ENCODE assay signal across 18 cellular contexts in the genomic region with DNA sequence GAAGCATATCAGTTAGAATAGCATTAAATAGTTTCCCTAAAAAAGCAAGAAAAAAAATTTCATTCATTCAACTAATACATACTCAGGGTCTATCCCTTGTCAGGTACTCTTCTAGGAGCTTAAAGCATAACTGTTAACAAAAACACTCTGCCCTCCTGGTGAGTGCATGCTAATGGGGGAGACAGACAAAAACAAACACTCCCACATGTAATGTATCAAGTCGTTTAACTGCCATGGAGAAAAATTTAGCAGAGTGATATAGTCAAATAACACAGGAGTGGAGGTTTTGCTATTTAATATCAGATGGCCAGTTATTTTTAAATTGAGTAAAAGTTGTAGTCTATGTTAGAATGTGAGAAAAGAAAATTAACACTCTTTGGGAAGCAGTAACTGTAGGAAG.
A peak's percentile ranks its signal among the peaks of the same experiment; 100 is the strongest.
DNase-seq lines count a peak whose midpoint lies in the region; ATAC-seq and TF ChIP-seq lines count a peak whose summit lies in the region.
"Had no signal": no experiment of that assay in that cellular context is flagged by ENCODE, and none has a peak within 500 bp of the region (broad histone marks: within the 10 kb centered on the region; RNA-seq: fewer than 3 reads in every experiment).

No MANE protein-coding gene starts in this region.

- peak; percentile 45; the same call in 1 of the 3 replicates for ATAC-seq in GM23338
- ATAC-seq: GM12878 had no signal

- H3K79me2 ChIP-seq in GM23338 (replicated peaks; ENCODE audit: insufficient read depth): no peaks in the 10 kb centered on the region

- H3K9me3 Mint-ChIP-seq in GM23338: peaks cover 5% of the 10 kb centered on the region
- peaks cover 6% of the 10 kb centered on the region for H3K9me3 Mint-ChIP-seq in mesothelial cell of epicardium

- no peak overlapping the region for H3K27ac ChIP-seq in GM23338 (ENCODE audit: low read depth)

- POLR2A ChIA-PET in HEK293T (lab: Yijun Ruan, JAX): no interaction called here

- H3K4me1 Mint-ChIP-seq in GM23338 (peaks cover 43% of the 10 kb centered on the region), mesothelial cell of epicardium (peaks cover 46% of the 10 kb centered on the region)
- H3K4me1 Mint-ChIP-seq: CD4-positive, alpha-beta memory T cell had no signal

- DNase-seq in NCI-H1417 (lab: John Stamatoyannopoulos, UW) (peak in 2 of 3 experiments; percentile 20 to 43), NCI-H1417 treated with DMSO at 0.1 percent for 48 hours (lab: John Stamatoyannopoulos, UW) (no peak), GM23338 (ENCODE audit: low spot score) (no peak), HEK293T (ENCODE audit: extremely low spot score) (peak; percentile 25), mesothelial cell of epicardium (ENCODE audit: low spot score in 2 of 2, unreplicated experiment in 2 of 2) (no peak), foreskin fibroblast (no peak)
- no peak for DNase-seq in activated effector memory CD4-positive, alpha-beta T cell treated with anti-CD3 and anti-CD28 coated beads, Interleukin-2, amount 50 U/mL, for 16 hours
- DNase-seq: 8988T; C1 segment of cervical spinal cord; Calu3; CD4-positive, alpha-beta memory T cell; COR-L47; DMS53; EL; GDM1; GOT3 had no signal

- no peaks in the 10 kb centered on the region for H3F3A ChIP-seq in GM23338 (replicated peaks; ENCODE audit: low read depth)

- peaks cover 16% of the 10 kb centered on the region for H3K4me1 ChIP-seq in GM23338 (ENCODE audit: insufficient read depth)
- H3K4me1 ChIP-seq: HAP-1 had no signal

- H3K4me3 ChIP-seq in GM23338: no peak overlapping the region
- no peak overlapping the region for H3K4me3 ChIP-seq in foreskin fibroblast (ENCODE audit: low read depth in 1 of 2, low read length in 2 of 2)
- H3K4me3 ChIP-seq: GM12878, HAP-1 had no signal

- no peaks in the 10 kb centered on the region for H3K36me3 ChIP-seq in GM23338 (ENCODE audit: insufficient read depth)
- H3K36me3 ChIP-seq: HAP-1 had no signal

- no peak overlapping the region for H3K4me3 Mint-ChIP-seq in GM23338
- no peak overlapping the region for H3K4me3 Mint-ChIP-seq in mesothelial cell of epicardium
- H3K4me3 Mint-ChIP-seq: CD4-positive, alpha-beta memory T cell had no signal

- TF ChIP-seq CTCF in GM23338 (conservative IDR thresholded peaks at IDR 0.05; ENCODE audit: low read depth in 2 of 2) (no peak), mesothelial cell of epicardium (IDR thresholded peaks at IDR 0.05; ENCODE audit: unreplicated experiment) (no peak), foreskin fibroblast (IDR thresholded peaks at IDR 0.05; ENCODE audit: low read depth, low read length) (no peak)

- H3K27me3 Mint-ChIP-seq in GM23338 (ENCODE audit: insufficient read depth, low read depth, poor library complexity) (peaks cover 1% of the 10 kb centered on the region), mesothelial cell of epicardium (ENCODE audit: low read depth) (no peaks in the 10 kb centered on the region)
- H3K27me3 Mint-ChIP-seq: CD4-positive, alpha-beta memory T cell had no signal

- H2AFZ ChIP-seq in GM23338: no peak overlapping the region

- H3K4me2 ChIP-seq in GM23338: 0 out of 2 replicates have a peak overlapping the region, but pooled peaks have one; percentile 7

- H3K27ac Mint-ChIP-seq in GM23338 (no peak overlapping the region), mesothelial cell of epicardium (peak overlapping the region; percentile 64)
- H3K27ac Mint-ChIP-seq: CD4-positive, alpha-beta memory T cell had no signal

- H4K20me1 ChIP-seq in GM23338 (replicated peaks; ENCODE audit: insufficient read depth): no peaks in the 10 kb centered on the region

- peaks cover 6% of the 10 kb centered on the region; the same call in 1 of the 2 replicates for H3K9me2 ChIP-seq in GM23338 (ENCODE audit: insufficient read depth)

- H3K27me3 ChIP-seq in GM23338 (ENCODE audit: insufficient read depth): no peaks in the 10 kb centered on the region

- CTCF ChIA-PET in HEK293T (lab: Yijun Ruan, JAX): no interaction called here

- H3K36me3 Mint-ChIP-seq in GM23338 (ENCODE audit: low read depth) (peaks cover 2% of the 10 kb centered on the region; the same call in 2 of the 3 replicates), mesothelial cell of epicardium (peaks cover 5% of the 10 kb centered on the region)
- H3K36me3 Mint-ChIP-seq: CD4-positive, alpha-beta memory T cell had no signal

TF ChIP-seq in HEK293T, 16 proteins besides CTCF, POLR2A, EP300 and RAD21:
- TF ChIP-seq CTBP1 (IDR thresholded peaks at IDR 0.05; ENCODE audit: borderline replicate concordance): peak; percentile 85; the same call in 1 of the 2 replicates
- TF ChIP-seq HDGF (IDR thresholded peaks at IDR 0.05; ENCODE audit: borderline replicate concordance): no peak
- TF ChIP-seq BHLHE40 (IDR thresholded peaks at IDR 0.05; ENCODE audit: borderline replicate concordance): no peak
- 0 out of 2 replicates have a peak, but pooled peaks have one; percentile 65 for TF ChIP-seq ZNF384 (IDR thresholded peaks at IDR 0.05)
- TF ChIP-seq, protein P1, sequence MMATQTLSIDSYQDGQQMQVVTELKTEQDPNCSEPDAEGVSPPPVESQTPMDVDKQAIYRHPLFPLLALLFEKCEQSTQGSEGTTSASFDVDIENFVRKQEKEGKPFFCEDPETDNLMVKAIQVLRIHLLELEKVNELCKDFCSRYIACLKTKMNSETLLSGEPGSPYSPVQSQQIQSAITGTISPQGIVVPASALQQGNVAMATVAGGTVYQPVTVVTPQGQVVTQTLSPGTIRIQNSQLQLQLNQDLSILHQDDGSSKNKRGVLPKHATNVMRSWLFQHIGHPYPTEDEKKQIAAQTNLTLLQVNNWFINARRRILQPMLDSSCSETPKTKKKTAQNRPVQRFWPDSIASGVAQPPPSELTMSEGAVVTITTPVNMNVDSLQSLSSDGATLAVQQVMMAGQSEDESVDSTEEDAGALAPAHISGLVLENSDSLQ (IDR thresholded peaks at IDR 0.05): peak; percentile 94
- TF ChIP-seq ARNT (IDR thresholded peaks at IDR 0.05): 0 out of 2 replicates have a peak, but pooled peaks have one; percentile 11

Comparison
In these comparisons a context has a peak if more than half of its experiments do, and no peak if none do; other contexts are left out.
1. DNase-seq: peak in NCI-H1417 (2 of 3) and HEK293T (single experiment); none in NCI-H1417 treated with DMSO at 0.1 percent for 48 hours (single experiment), GM23338 (single experiment), mesothelial cell of epicardium (0 of 2), activated effector memory CD4-positive, alpha-beta T cell treated with anti-CD3 and anti-CD28 coated beads, Interleukin-2, amount 50 U/mL, for 16 hours (single experiment) and foreskin fibroblast (0 of 2).